Comparison of ENCODE assay signal across 10 cellular contexts in the genomic region with DNA sequence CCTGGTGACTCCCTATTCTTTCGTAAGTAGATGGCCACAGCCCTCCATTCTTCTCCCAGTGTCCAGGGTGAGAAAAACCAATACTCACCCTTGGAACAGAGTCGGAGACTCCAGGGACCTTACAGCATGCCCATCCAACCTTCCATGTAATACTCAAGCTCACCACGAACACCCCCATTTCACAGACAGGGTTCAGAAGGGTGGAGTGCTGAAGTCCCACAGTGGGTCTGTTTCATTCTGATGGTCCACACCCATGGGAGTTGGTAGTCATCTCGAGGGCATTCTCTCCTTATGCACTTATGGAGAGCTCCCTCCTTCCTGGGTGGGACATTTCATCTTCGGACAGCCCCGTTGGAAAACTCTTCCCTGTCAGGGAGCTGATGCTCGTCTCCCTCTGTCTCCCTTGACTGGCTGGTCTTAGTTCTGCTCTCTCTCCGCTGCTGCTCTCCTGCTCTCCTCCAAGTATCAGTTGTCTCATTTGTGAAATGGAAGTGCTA. TPM values are rescaled to one million over a fixed set of nuclear protein-coding genes. Genes with fewer than 3 reads are reported as not detected.
A peak's percentile ranks its signal among the peaks of the same experiment; 100 is the strongest.
DNase-seq lines count a peak whose midpoint lies in the region; ATAC-seq and TF ChIP-seq lines count a peak whose summit lies in the region.
"Had no signal": no experiment of that assay in that cellular context is flagged by ENCODE, and none has a peak within 500 bp of the region (broad histone marks: within the 10 kb centered on the region; RNA-seq: fewer than 3 reads in every experiment).

No MANE protein-coding gene starts in this region.

- no peak overlapping the region for H3K4me3 ChIP-seq in mammary epithelial cell (replicated peaks in 1 of 3; ENCODE audit: insufficient read depth in 1 of 3, low read depth in 2 of 3, low read length in 3 of 3)
- H3K4me3 ChIP-seq in adrenal gland = no peak overlapping the region
- H3K4me3 ChIP-seq in mesodermal cell (ENCODE audit: extremely low read depth, insufficient read depth, low read length, poor library complexity, severe bottlenecking) = no peak overlapping the region
- H3K4me3 ChIP-seq in tibial nerve = no peak overlapping the region

- H3K27ac ChIP-seq in mammary epithelial cell (ENCODE audit: insufficient read depth, low read depth, low read length) = no peak overlapping the region
- peak overlapping the region in 4 of 5 donors; percentile 72 to 94 (median 86) for H3K27ac ChIP-seq in adrenal gland
- peak overlapping the region; percentile 5 for H3K27ac ChIP-seq in mesodermal cell (ENCODE audit: low read depth, low read length, severe bottlenecking)
- peak overlapping the region; percentile 89 to 99 (median 98) for H3K27ac ChIP-seq in tibial nerve

- H3K27ac Mint-ChIP-seq in MCF 10A (ENCODE audit: low read depth, unreplicated experiment) = peak overlapping the region; percentile 66

- intact Hi-C loops in MCF 10A (cut with micrococcal nuclease) (loop anchor here (5.0 kb wide), 1 partner anchor 46 kb away; a partner anchor contains a TSS), mammary epithelial cell (cut with micrococcal nuclease) (no loop called here), adrenal gland (cut with DNase I) (no loop called here)

- no peak for TF ChIP-seq EP300 in tibial nerve (IDR thresholded peaks at IDR 0.05)

- no peak for DNase-seq in MCF 10A (ENCODE audit: unreplicated experiment)
- DNase-seq in mammary epithelial cell = no peak
- DNase-seq in adrenal gland = no peak
- no peak for DNase-seq in tibial nerve (ENCODE audit: low spot score in 2 of 2)
- DNase-seq in NCI-H1105 (lab: John Stamatoyannopoulos, UW) = no peak
- DNase-seq in OCI-M2 (lab: John Stamatoyannopoulos, UW; ENCODE audit: unreplicated experiment) = no peak
- DNase-seq: NCI-H1436, T1000 had no signal

- BruUV-seq in MCF 10A (replicated peaks; lab: Mats Ljungman, UMichigan) = no TSS peak
- no TSS peak for BruUV-seq in mammary epithelial cell (replicated peaks; lab: Mats Ljungman, UMichigan)

- no peak overlapping the region for H3K4me3 Mint-ChIP-seq in MCF 10A (ENCODE audit: unreplicated experiment)

- H3K4me2 ChIP-seq in mammary epithelial cell (ENCODE audit: insufficient read depth, low read depth, low read length) = no peak overlapping the region

- peaks cover 76% of the 10 kb centered on the region for H3K36me3 Mint-ChIP-seq in MCF 10A (ENCODE audit: insufficient read depth, unreplicated experiment)

- dilution Hi-C loops in mammary epithelial cell (cut with HindIII; ENCODE audit: low sequenced_read_pairs) = loop anchor here (5.0 kb wide), 1 partner anchor 46 kb away; a partner anchor contains a TSS

- H3K4me1 Mint-ChIP-seq in MCF 10A (ENCODE audit: insufficient read depth, unreplicated experiment) = peaks cover 61% of the 10 kb centered on the region

- peaks cover 93% of the 10 kb centered on the region for H3K79me2 ChIP-seq in mammary epithelial cell (ENCODE audit: insufficient read depth, low read length)

- ATAC-seq in GM21619 (IDR thresholded peaks at IDR 0.05; ENCODE audit: unreplicated experiment) = no peak

- no peak overlapping the region for H2AFZ ChIP-seq in mammary epithelial cell (ENCODE audit: low read depth, low read length)

- WGBS in mammary epithelial cell (ENCODE audit: low coverage, missing lambda C conversion rate) = 98% methylated on average over 7 of the region's 8 CpGs
- WGBS in adrenal gland, 4 donors = 89 to 90% (median 89%) methylated on average over 8 of the region's 8 CpGs
- 89 to 98% methylated on average over 4 to 7 of the region's 8 CpGs for WGBS in mesodermal cell (ENCODE audit: insufficient coverage in 2 of 2), 2 experiments
- 86 to 89% methylated on average over 8 of the region's 8 CpGs for WGBS in tibial nerve, 2 donors

- H3K4me1 ChIP-seq in mammary epithelial cell (ENCODE audit: insufficient read depth, low read length) = peaks cover 52% of the 10 kb centered on the region
- peaks cover 50 to 88% of the 10 kb centered on the region in 2 donors for H3K4me1 ChIP-seq in adrenal gland (replicated peaks in 1 of 2)
- H3K4me1 ChIP-seq in mesodermal cell (ENCODE audit: control insufficient read depth, insufficient read depth, low read length, poor library complexity, severe bottlenecking) = peaks cover 74% of the 10 kb centered on the region
- peaks cover 6 to 99% (median 72%) of the 10 kb centered on the region in 4 donors for H3K4me1 ChIP-seq in tibial nerve

- TF ChIP-seq POLR2A in adrenal gland (IDR thresholded peaks at IDR 0.05) (no peak), tibial nerve (IDR thresholded peaks at IDR 0.05) (no peak)

- no peaks in the 10 kb centered on the region for H3K9me3 Mint-ChIP-seq in MCF 10A (ENCODE audit: unreplicated experiment)

- no peaks in the 10 kb centered on the region for H4K20me1 ChIP-seq in mammary epithelial cell (ENCODE audit: insufficient read depth, low read length)

- no peaks in the 10 kb centered on the region for H3K27me3 ChIP-seq in mammary epithelial cell (ENCODE audit: insufficient read depth, low read length)
- no peaks in the 10 kb centered on the region for H3K27me3 ChIP-seq in adrenal gland
- no peaks in the 10 kb centered on the region for H3K27me3 ChIP-seq in tibial nerve

- no peaks in the 10 kb centered on the region for H3K9me3 ChIP-seq in mammary epithelial cell (replicated peaks; ENCODE audit: insufficient read depth, low read length)
- H3K9me3 ChIP-seq in adrenal gland (replicated peaks in 1 of 3) = no peaks in the 10 kb centered on the region
- H3K9me3 ChIP-seq in mesodermal cell (ENCODE audit: control insufficient read depth, low read length) = no peaks in the 10 kb centered on the region
- no peaks in the 10 kb centered on the region for H3K9me3 ChIP-seq in tibial nerve

- H3K36me3 ChIP-seq in mammary epithelial cell (ENCODE audit: insufficient read depth, low read length) (peaks cover 22% of the 10 kb centered on the region), adrenal gland (replicated peaks in 1 of 2) (no peaks in the 10 kb centered on the region), mesodermal cell (ENCODE audit: control insufficient read depth, insufficient read depth, low read length) (peaks cover 48% of the 10 kb centered on the region), tibial nerve (peaks cover 0 to 16% (median 0%) of the 10 kb centered on the region in 3 donors)

- TF ChIP-seq CTCF in MCF 10A (IDR thresholded peaks at IDR 0.05; ENCODE audit: unreplicated experiment) = no peak
- no peak for TF ChIP-seq CTCF in mammary epithelial cell (conservative IDR thresholded peaks at IDR 0.05 in 1 of 2, IDR thresholded peaks at IDR 0.05 in 1 of 2; ENCODE audit: extremely low read depth in 1 of 2, insufficient read depth in 1 of 2, low read depth in 1 of 2, low read length in 2 of 2)
- no peak for TF ChIP-seq CTCF in adrenal gland (IDR thresholded peaks at IDR 0.05)
- no peak for TF ChIP-seq CTCF in tibial nerve (IDR thresholded peaks at IDR 0.05)

- in situ Hi-C loops in mammary epithelial cell (cut with MboI; ENCODE audit: low sequenced_read_pairs in 2 of 2) = loop anchor here in 1 of 2 donors (5.0 kb wide), 1 partner anchor 46 kb away; a partner anchor contains a TSS

- H3K27me3 Mint-ChIP-seq in MCF 10A (ENCODE audit: insufficient read depth, unreplicated experiment) = no peaks in the 10 kb centered on the region

- POLR2A ChIA-PET in MCF 10A (lab: Yijun Ruan, JAX) = interaction anchor here (1.2 to 7.9 kb wide), 6 partner anchors 8 to 47 kb away, joined by 3 to 94 read pairs (median 15); a partner anchor contains a TSS

- CTCF ChIA-PET in MCF 10A (lab: Yijun Ruan, JAX) = interaction anchor here (0.6 to 13.5 kb wide), 11 partner anchors 14 to 114 kb away, joined by 3 to 174 read pairs (median 4); a partner anchor contains a TSS
- CTCF ChIA-PET in mammary epithelial cell (lab: Charles Lee; ENCODE audit: low non-redundant PET) = no interaction called here

- H3K9ac ChIP-seq in mammary epithelial cell (ENCODE audit: insufficient read depth, low read length) = no peak overlapping the region

RNA-seq across cellular contexts. Expression of a gene that starts 38.9 kb away (rescaled TPM):
- not detected in 2 replicates for total RNA-seq in MCF 10A (2022)
- total RNA-seq in mammary epithelial cell = not detected
- not detected for polyA plus RNA-seq in mammary epithelial cell
- polyA minus RNA-seq in mammary epithelial cell = not detected
- not detected for total RNA-seq in adrenal gland
- 10 to 100 TPM in 1 of 3 donors, 1 to 10 TPM in 1, under 1 TPM in 1; 0.26 to 12.9 (median 2.8) TPM for polyA plus RNA-seq in adrenal gland
- not detected for polyA plus RNA-seq in mesodermal cell (2013, experiment 1 of 2)
- polyA plus RNA-seq in mesodermal cell (2013, experiment 2 of 2) = not detected
- 1 to 10 TPM in 3 of 4 donors, not detected in 1; 1.6 to 8.2 (median 4.2) TPM for total RNA-seq in tibial nerve

RNA-seq across cellular contexts. Expression of a gene that starts 46.1 kb away (rescaled TPM):
- total RNA-seq in MCF 10A (2022) (139 and 156 TPM in 2 replicates), mammary epithelial cell (100 to 1,000 TPM; 196 to 212 TPM), adrenal gland (100 to 1,000 TPM in 2 of 8 donors, 10 to 100 TPM in 6; 53.8 to 143 (median 84.6) TPM), tibial nerve (100 to 1,000 TPM; 105 to 138 (median 119) TPM)
- polyA plus RNA-seq in mammary epithelial cell (132 TPM), adrenal gland (10 to 100 TPM; 40.2 to 67.9 (median 40.8) TPM)
- 137 TPM for polyA minus RNA-seq in mammary epithelial cell
- 39.7 TPM for polyA plus RNA-seq in mesodermal cell (2013, experiment 1 of 2)
- 34.7 TPM for polyA plus RNA-seq in mesodermal cell (2013, experiment 2 of 2)
